ENCODE assay signal across 8 cellular contexts in genomic region chr7:147300293-147300692, GRCh38.
"Had no signal": no experiment of that assay in that cellular context is flagged by ENCODE, and none has a peak within 500 bp of the region (broad histone marks: within the 10 kb centered on the region; RNA-seq: fewer than 3 reads in every experiment).

No MANE protein-coding gene starts in this region.

- H3K9me3 ChIP-seq: HAP-1 had no signal

- FAIRE-seq: HTR-8/SVneo had no signal

- H3K27ac ChIP-seq: GM23248 had no signal

- H3K36me3 ChIP-seq: HAP-1 had no signal

- H3K4me3 Mint-ChIP-seq: HFFc6, IgD-negative memory B cell had no signal

- H3K4me1 Mint-ChIP-seq: IgD-negative memory B cell had no signal

- H3K9ac ChIP-seq: GM23248 had no signal

- H2AFZ ChIP-seq: GM23248 had no signal

- H3K36me3 Mint-ChIP-seq: IgD-negative memory B cell had no signal

- H3K4me3 ChIP-seq: GM23248, HAP-1 had no signal

- H3K27me3 Mint-ChIP-seq: IgD-negative memory B cell had no signal

- H3K4me1 ChIP-seq: HAP-1 had no signal

- H3K27ac Mint-ChIP-seq: HFFc6, IgD-negative memory B cell had no signal

- DNase-seq: GM23248, GOT3, H7, HFFc6, KBM-7 had no signal
